10 cellular contexts compared by ENCODE assay signal in the genomic region with DNA sequence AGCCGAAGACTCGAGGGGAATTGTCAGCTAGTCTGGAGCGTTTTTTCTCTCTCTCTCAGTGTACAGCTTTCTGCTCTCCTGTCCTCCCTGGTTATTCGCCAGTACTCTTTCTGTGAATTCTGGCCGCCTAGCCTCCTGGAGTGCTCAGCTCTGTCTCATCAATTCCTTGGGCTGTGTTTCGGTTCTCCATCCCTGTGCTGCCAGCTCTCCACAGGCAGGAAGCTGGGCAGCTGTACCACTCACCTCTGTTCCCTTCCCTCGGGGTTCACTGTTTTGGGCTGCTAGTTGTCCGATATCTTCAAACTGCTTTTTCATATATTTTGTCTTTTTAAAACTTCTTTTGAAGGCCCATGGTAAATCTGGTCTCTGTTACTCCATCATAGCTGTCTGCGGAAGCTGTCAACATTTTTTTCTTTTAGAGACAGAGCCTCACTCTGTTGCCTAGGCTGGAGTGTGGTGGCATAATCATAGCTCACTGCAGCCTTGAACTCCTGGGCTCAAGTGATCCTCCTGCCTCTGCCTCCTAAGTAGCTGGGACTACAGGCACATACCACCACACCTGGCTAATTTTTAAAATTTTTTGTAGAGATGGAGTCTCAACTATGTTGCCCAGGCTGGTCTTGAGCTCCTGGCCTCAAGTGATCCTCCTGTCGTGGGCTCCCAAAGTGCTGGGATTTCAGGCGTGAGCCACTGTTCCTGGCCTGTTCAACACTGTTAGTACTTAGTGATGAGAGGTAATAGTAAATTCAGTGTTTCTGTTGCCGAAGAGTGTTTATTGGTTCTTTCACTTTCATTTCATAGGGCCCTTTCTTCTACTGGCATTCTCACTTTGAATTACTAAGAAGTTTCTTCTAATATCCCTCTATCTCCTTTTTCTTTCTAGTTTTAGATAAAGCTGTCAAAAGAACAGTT. TPM values are rescaled to one million over a fixed set of nuclear protein-coding genes. Genes with fewer than 3 reads are reported as not detected.
DNase-seq lines count a peak whose midpoint lies in the region; ATAC-seq and TF ChIP-seq lines count a peak whose summit lies in the region.
"Had no signal": no experiment of that assay in that cellular context is flagged by ENCODE, and none has a peak within 500 bp of the region (broad histone marks: within the 10 kb centered on the region; RNA-seq: fewer than 3 reads in every experiment).

No MANE protein-coding gene starts in this region.

- peak overlapping the region; percentile 9 for H3K4me3 ChIP-seq in left ventricle myocardium inferior
- H3K4me3 ChIP-seq in right cardiac atrium (ENCODE audit: low read length) = no peak overlapping the region
- peak overlapping the region; percentile 0 for H3K4me3 ChIP-seq in colonic mucosa
- peak overlapping the region; percentile 12 to 20 for H3K4me3 ChIP-seq in aorta (ENCODE audit: low read length in 2 of 2)
- H3K4me3 ChIP-seq in foreskin fibroblast (ENCODE audit: low read depth in 1 of 2, low read length in 2 of 2) = no peak overlapping the region
- H3K4me3 ChIP-seq in breast epithelium = no peak overlapping the region

- H3K36me3 ChIP-seq in left ventricle myocardium inferior (peaks cover 10% of the 10 kb centered on the region), colonic mucosa (no peaks in the 10 kb centered on the region), aorta (ENCODE audit: control insufficient read depth in 1 of 2, insufficient read depth in 2 of 2, low read length in 1 of 2) (no peaks in the 10 kb centered on the region), breast epithelium (no peaks in the 10 kb centered on the region)

- TF ChIP-seq CTCF in left ventricle myocardium inferior (IDR thresholded peaks at IDR 0.05; ENCODE audit: borderline replicate concordance) (no peak), colonic mucosa (IDR thresholded peaks at IDR 0.05) (no peak), foreskin fibroblast (IDR thresholded peaks at IDR 0.05; ENCODE audit: low read depth, low read length) (no peak), breast epithelium (IDR thresholded peaks at IDR 0.05) (no peak)

- DNase-seq in left ventricle myocardium inferior (no peak), right cardiac atrium (no peak), colonic mucosa (no peak), aorta (no peak), left colon (no peak), foreskin fibroblast (no peak), breast epithelium (ENCODE audit: low spot score in 2 of 2) (no peak)
- DNase-seq: Karpas-422 had no signal

- H3K4me1 ChIP-seq in left ventricle myocardium inferior = peaks cover 10% of the 10 kb centered on the region
- no peaks in the 10 kb centered on the region for H3K4me1 ChIP-seq in right cardiac atrium (ENCODE audit: control insufficient read depth, insufficient read depth, low read length)
- no peaks in the 10 kb centered on the region for H3K4me1 ChIP-seq in colonic mucosa
- no peaks in the 10 kb centered on the region for H3K4me1 ChIP-seq in aorta (ENCODE audit: control insufficient read depth in 1 of 2, insufficient read depth in 2 of 2, low read length in 2 of 2)
- no peaks in the 10 kb centered on the region for H3K4me1 ChIP-seq in breast epithelium

- H3K27ac ChIP-seq in left ventricle myocardium inferior (replicated peaks) = no peak overlapping the region
- no peak overlapping the region for H3K27ac ChIP-seq in right cardiac atrium (ENCODE audit: low read length)
- no peak overlapping the region for H3K27ac ChIP-seq in colonic mucosa
- H3K27ac ChIP-seq in aorta (ENCODE audit: low read depth in 1 of 2, low read length in 2 of 2) = peak overlapping the region in 1 of 2 donors; percentile 90
- no peak overlapping the region for H3K27ac ChIP-seq in breast epithelium
- H3K27ac ChIP-seq: C4-2B had no signal

- WGBS in right cardiac atrium = 82% methylated on average over 12 of the region's 12 CpGs
- WGBS in aorta, 2 donors = 53% methylated on average over 12 of the region's 12 CpGs

- TF ChIP-seq POLR2A in breast epithelium (IDR thresholded peaks at IDR 0.05) = no peak

- H3K27me3 ChIP-seq in left ventricle myocardium inferior (ENCODE audit: low read depth) = no peaks in the 10 kb centered on the region
- no peaks in the 10 kb centered on the region for H3K27me3 ChIP-seq in right cardiac atrium (ENCODE audit: control insufficient read depth, insufficient read depth)
- H3K27me3 ChIP-seq in colonic mucosa = no peaks in the 10 kb centered on the region
- no peaks in the 10 kb centered on the region for H3K27me3 ChIP-seq in aorta (ENCODE audit: control insufficient read depth in 1 of 2, insufficient read depth in 2 of 2, low read length in 1 of 2)
- no peaks in the 10 kb centered on the region for H3K27me3 ChIP-seq in breast epithelium

- no peak overlapping the region for H3K9ac ChIP-seq in colonic mucosa (ENCODE audit: low read depth in 2 of 2, low read length in 2 of 2)

- H3K9me3 ChIP-seq in left ventricle myocardium inferior (replicated peaks) (no peaks in the 10 kb centered on the region), right cardiac atrium (ENCODE audit: control insufficient read depth, low read length) (no peaks in the 10 kb centered on the region), colonic mucosa (no peaks in the 10 kb centered on the region), aorta (ENCODE audit: control insufficient read depth, low read length) (no peaks in the 10 kb centered on the region), breast epithelium (no peaks in the 10 kb centered on the region)

- ATAC-seq in right cardiac atrium (no peak), HG03097 (IDR thresholded peaks at IDR 0.05; ENCODE audit: low FRiP score, unreplicated experiment) (peak; percentile 49), aorta (ENCODE audit: low FRiP score) (peak; percentile 46), left colon (no peak)

- intact Hi-C loops in left ventricle myocardium inferior (cut with micrococcal nuclease) (no loop called here), right cardiac atrium (cut with DNase I) (no loop called here), colonic mucosa (cut with DNase I) (no loop called here), aorta (cut with DNase I) (no loop called here), left colon (cut with DNase I, micrococcal nuclease) (no loop called here), breast epithelium (cut with DNase I; ENCODE audit: low total_unique reads) (no loop called here)

RNA-seq across cellular contexts. Expression of a gene that starts 18.6 kb away (rescaled TPM):
- total RNA-seq in left ventricle myocardium inferior = 8.7 TPM
- total RNA-seq in right cardiac atrium = 10 to 100 TPM in 3 of 4 donors, 1 to 10 TPM in 1; 8.3 to 12.7 (median 11.1) TPM
- 5.3 TPM for polyA plus RNA-seq in right cardiac atrium
- total RNA-seq in colonic mucosa = 1 to 10 TPM; 7.4 to 7.9 TPM
- total RNA-seq in aorta = 10 to 100 TPM in 1 of 2 donors, 1 to 10 TPM in 1; 8.3 to 13.5 TPM
- 1 to 10 TPM; 2.4 to 5.3 TPM for polyA plus RNA-seq in aorta
- total RNA-seq in left colon = 1 to 10 TPM; 7.3 to 7.7 TPM
- 10 to 100 TPM; 10.7 to 32.1 (median 18.7) TPM for total RNA-seq in breast epithelium

RNA-seq across cellular contexts. Expression of a gene that starts 45.9 kb away (rescaled TPM):
- total RNA-seq in left ventricle myocardium inferior (12.2 TPM), right cardiac atrium (10 to 100 TPM; 13.9 to 16.0 (median 15.4) TPM), colonic mucosa (10 to 100 TPM; 19.1 to 24.8 TPM), aorta (10 to 100 TPM; 29.3 to 41.2 TPM), left colon (10 to 100 TPM; 26.4 to 30.3 TPM), breast epithelium (10 to 100 TPM; 34.6 to 59.7 (median 36.1) TPM)
- polyA plus RNA-seq in right cardiac atrium (10.3 TPM), aorta (10 to 100 TPM; 25.3 to 56.3 TPM)

Comparison
In these comparisons a context has a peak if more than half of its experiments do, and no peak if none do; other contexts are left out.
1. H3K4me3 ChIP-seq: peak in left ventricle myocardium inferior (single experiment), colonic mucosa (single experiment) and aorta (2 of 2); none in right cardiac atrium (single experiment), foreskin fibroblast (0 of 2) and breast epithelium (0 of 3).
2. ATAC-seq: peak in HG03097 (single experiment) and aorta (single experiment); none in right cardiac atrium (0 of 2) and left colon (single experiment).